ENCODE assay signal across 8 cellular contexts in the genomic region with DNA sequence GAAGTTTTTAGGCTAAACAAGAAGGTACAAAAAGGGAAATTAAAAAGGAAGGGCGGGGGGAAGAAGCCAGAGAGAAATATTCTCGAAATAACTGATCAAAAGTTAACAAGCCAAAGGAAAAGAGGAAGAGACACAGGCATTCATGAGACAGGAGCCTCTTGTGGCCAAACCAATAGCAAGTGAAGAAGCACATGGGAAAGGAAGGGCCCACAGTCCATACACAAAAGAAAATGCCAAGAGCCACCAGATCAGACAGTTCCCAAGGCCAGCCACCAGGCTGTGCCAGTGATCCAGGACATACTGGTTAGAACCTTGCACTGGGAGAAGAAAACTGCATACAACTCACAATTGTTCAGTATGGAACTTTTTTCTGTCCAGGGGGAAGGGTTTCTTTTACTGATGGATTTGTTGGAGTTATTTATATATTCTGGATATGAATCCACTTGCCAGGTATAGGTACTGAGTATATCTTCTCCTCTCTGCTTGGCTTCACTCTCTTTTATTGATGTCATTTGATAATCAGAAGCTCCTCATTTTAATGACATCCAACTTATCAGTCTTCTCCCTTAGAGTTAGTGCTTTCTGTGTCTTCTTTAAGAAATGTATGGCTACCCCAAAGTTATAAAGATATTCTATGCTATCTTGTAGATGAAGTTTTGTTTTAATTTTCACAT.
DNase-seq lines count a peak whose midpoint lies in the region; ATAC-seq and TF ChIP-seq lines count a peak whose summit lies in the region.

No MANE protein-coding gene starts in this region.

- H3K4me1 ChIP-seq in PC-9 (replicated peaks; ENCODE audit: insufficient read depth) (peaks cover 35% of the 10 kb centered on the region), transverse colon (peaks cover 61 to 79% (median 69%) of the 10 kb centered on the region in 4 donors)

- no peaks in the 10 kb centered on the region for H4K20me1 ChIP-seq in PC-9 (ENCODE audit: insufficient read depth)

- H2AFZ ChIP-seq in PC-9, result no peak overlapping the region

- 0 out of 2 replicates have a peak, but pooled peaks cover 12% of the 10 kb centered on the region for H3K79me2 ChIP-seq in PC-9 (ENCODE audit: low read depth)

- H3K9me2 ChIP-seq in PC-9 (ENCODE audit: insufficient read depth), result no peaks in the 10 kb centered on the region

- H3K4me3 ChIP-seq in PC-9 (no peak overlapping the region), transverse colon (no peak overlapping the region)

- H3F3A ChIP-seq in PC-9 (ENCODE audit: insufficient read depth, low read depth), result peaks cover 20% of the 10 kb centered on the region

- peak; percentile 29 for ATAC-seq in GM18909 (IDR thresholded peaks at IDR 0.05; ENCODE audit: poor library complexity, unreplicated experiment)

- H3K4me1 Mint-ChIP-seq in neural crest cell, result peaks cover 37% of the 10 kb centered on the region

- peaks cover 2% of the 10 kb centered on the region for H3K36me3 Mint-ChIP-seq in neural crest cell (ENCODE audit: low read depth)

- H3K27me3 ChIP-seq in PC-9 (ENCODE audit: insufficient read depth, low read depth) (no peaks in the 10 kb centered on the region), transverse colon (no peaks in the 10 kb centered on the region)

- no peak overlapping the region for H3K4me3 Mint-ChIP-seq in neural crest cell

- POLR2A ChIA-PET in PC-9 (lab: Charles Lee; ENCODE audit: unreplicated experiment), result no interaction called here

- TF ChIP-seq CTCF in PC-9 (conservative IDR thresholded peaks at IDR 0.05), result peak; percentile 79
- peak; percentile 67 for TF ChIP-seq CTCF in neural crest cell (conservative IDR thresholded peaks at IDR 0.05)
- TF ChIP-seq CTCF in transverse colon (IDR thresholded peaks at IDR 0.05), result peak; percentile 83 to 99 (median 87)

- no peak overlapping the region for H3K27ac Mint-ChIP-seq in neural crest cell (ENCODE audit: unreplicated experiment)

- 50 to 83% methylated on average over 1 to 2 of the region's 2 CpGs for WGBS in transverse colon (ENCODE audit: low coverage in 1 of 2), 2 donors

- H3K27me3 Mint-ChIP-seq in neural crest cell (ENCODE audit: low read depth), result no peaks in the 10 kb centered on the region

- H3K4me2 ChIP-seq in PC-9, result no peak overlapping the region

- peak; percentile 92 for DNase-seq in Ammon's horn (ENCODE audit: low spot score)
- peak; percentile 58 for DNase-seq in HS-5 (ENCODE audit: low read depth)
- peak; percentile 56 to 66 for DNase-seq in PC-9
- peak; percentile 86 for DNase-seq in activated effector memory CD4-positive, alpha-beta T cell treated with anti-CD3 and anti-CD28 coated beads, Interleukin-2, amount 50 U/mL, for 16 hours
- DNase-seq in fibroblast of the conjunctiva (ENCODE audit: low read depth), result peak; percentile 61
- peak; percentile 25 for DNase-seq in neural crest cell (ENCODE audit: low read depth, low spot score)
- DNase-seq in transverse colon, result peak; percentile 84

- CTCF ChIA-PET in PC-9 (lab: Charles Lee), result no interaction called here

- BruUV-seq in PC-9 (replicated peaks; lab: Mats Ljungman, UMichigan), result no TSS peak

- H3K9me3 Mint-ChIP-seq in neural crest cell, result no peaks in the 10 kb centered on the region

- no peak for TF ChIP-seq POLR2A in transverse colon (IDR thresholded peaks at IDR 0.05)

- no peak for TF ChIP-seq EP300 in transverse colon (IDR thresholded peaks at IDR 0.05; ENCODE audit: low read depth)

- no peaks in the 10 kb centered on the region for H3K36me3 ChIP-seq in PC-9 (ENCODE audit: low read depth)
- H3K36me3 ChIP-seq in transverse colon, result no peaks in the 10 kb centered on the region

- no peaks in the 10 kb centered on the region for H3K9me3 ChIP-seq in PC-9 (ENCODE audit: insufficient read depth, low read depth)
- no peaks in the 10 kb centered on the region for H3K9me3 ChIP-seq in transverse colon

- in situ Hi-C loops in transverse colon (cut with MboI; ENCODE audit: low pct_ligation_motif_present in 1 of 4, low pct_unique_long_range_greater_than_20kb in 1 of 4, low sequenced_read_pairs in 3 of 4), result loop anchor here in 2 of 4 donors (5.0 to 10.0 kb wide), 3 partner anchors 39 to 136 kb away; no protein-coding TSS in a partner anchor

- intact Hi-C loops in PC-9 (cut with micrococcal nuclease; ENCODE audit: unreplicated experiment) (loop anchor here (1.0 to 10.0 kb wide), 4 partner anchors 41 to 1606 kb away; no protein-coding TSS in a partner anchor), transverse colon (cut with DNase I; ENCODE audit: low total_unique reads) (loop anchor here (5.0 kb wide), 1 partner anchor 134 kb away; no protein-coding TSS in a partner anchor)

- H3K27ac ChIP-seq in PC-9 (no peak overlapping the region), transverse colon (peak overlapping the region; percentile 96 to 99 (median 98))

Comparison
In these comparisons a context has a peak if more than half of its experiments do, and no peak if none do; other contexts are left out.
1. DNase-seq: peak in every context shown above with its lines; median percentile 92 in Ammon's horn; 86 in activated effector memory CD4-positive, alpha-beta T cell treated with anti-CD3 and anti-CD28 coated beads, Interleukin-2, amount 50 U/mL, for 16 hours; 84 in transverse colon; 61 in PC-9; 61 in fibroblast of the conjunctiva; 58 in HS-5; 25 in neural crest cell.